Comparison of ENCODE assay signal across 2 cellular contexts in the genomic region with DNA sequence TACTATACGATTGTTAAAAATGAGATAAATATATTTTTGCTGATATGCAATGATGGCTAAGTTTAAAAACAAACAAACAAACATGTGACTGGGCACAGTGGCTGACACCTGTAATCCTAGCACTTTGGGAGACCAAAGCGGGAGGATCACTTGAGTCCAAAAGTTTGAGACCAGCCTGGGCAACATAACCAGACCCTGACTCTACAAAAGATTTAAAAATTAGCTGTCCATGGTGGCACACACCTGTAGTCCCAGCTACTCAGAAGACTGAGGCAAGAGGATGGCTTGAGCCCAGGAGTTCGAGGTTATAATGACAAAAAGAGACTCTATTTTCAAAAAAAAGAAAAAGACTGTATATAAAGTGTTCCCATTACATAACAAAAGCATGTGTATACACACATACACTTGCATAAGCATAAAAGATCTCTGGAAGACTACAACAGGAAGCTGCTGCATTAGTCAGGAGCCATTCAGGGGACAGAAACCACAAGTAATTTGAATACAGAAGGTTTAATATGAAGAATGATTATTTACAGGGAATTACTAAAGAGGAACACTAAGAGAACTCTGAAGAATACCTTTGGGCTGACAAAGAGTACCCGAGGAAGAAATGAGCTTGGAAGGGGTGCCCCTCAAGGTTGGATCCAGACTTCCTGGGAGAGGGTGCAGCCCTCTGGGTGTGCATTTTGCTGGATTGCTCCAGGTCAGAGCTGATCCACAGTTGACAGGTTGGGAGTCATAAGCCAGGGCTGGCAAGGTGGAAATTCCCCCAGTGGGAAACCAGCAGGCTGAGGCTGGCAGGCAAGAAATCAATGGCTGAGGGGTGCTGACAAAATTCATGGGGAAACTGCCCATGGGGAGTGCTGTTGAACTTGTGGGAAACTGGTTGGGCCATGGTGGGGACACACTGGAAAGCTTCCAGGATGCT.
TF ChIP-seq lines count a peak whose summit lies in the region.

No MANE protein-coding gene starts in this region.

TF ChIP-seq in A549, 52 proteins besides CTCF, POLR2A, EP300 and RAD21:
- TF ChIP-seq ATOH8 (CRISPR knock-in tag; IDR thresholded peaks at IDR 0.05; ENCODE audit: low read depth) (no peak), HOXA7 (CRISPR knock-in tag; IDR thresholded peaks at IDR 0.05) (no peak), HES2 (IDR thresholded peaks at IDR 0.05) (no peak), BHLHE40 (IDR thresholded peaks at IDR 0.05; ENCODE audit: low read depth, low read length) (no peak), POLR2AphosphoS2 (conservative IDR thresholded peaks at IDR 0.05; ENCODE audit: low read length) (no peak), FOXS1 (CRISPR knock-in tag; IDR thresholded peaks at IDR 0.05) (no peak), ELK1 (IDR thresholded peaks at IDR 0.05; ENCODE audit: low read depth, low read length) (no peak), BCL3 (IDR thresholded peaks at IDR 0.05) (no peak), CHD2 (IDR thresholded peaks at IDR 0.05; ENCODE audit: low read length, partially characterized antibody) (no peak)
- TF ChIP-seq, protein P1, sequence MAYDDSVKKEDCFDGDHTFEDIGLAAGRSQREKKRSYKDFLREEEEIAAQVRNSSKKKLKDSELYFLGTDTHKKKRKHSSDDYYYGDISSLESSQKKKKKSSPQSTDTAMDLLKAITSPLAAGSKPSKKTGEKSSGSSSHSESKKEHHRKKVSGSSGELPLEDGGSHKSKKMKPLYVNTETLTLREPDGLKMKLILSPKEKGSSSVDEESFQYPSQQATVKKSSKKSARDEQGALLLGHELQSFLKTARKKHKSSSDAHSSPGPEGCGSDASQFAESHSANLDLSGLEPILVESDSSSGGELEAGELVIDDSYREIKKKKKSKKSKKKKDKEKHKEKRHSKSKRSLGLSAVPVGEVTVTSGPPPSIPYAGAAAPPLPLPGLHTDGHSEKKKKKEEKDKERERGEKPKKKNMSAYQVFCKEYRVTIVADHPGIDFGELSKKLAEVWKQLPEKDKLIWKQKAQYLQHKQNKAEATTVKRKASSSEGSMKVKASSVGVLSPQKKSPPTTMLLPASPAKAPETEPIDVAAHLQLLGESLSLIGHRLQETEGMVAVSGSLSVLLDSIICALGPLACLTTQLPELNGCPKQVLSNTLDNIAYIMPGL (CRISPR knock-in tag; IDR thresholded peaks at IDR 0.05; ENCODE audit: borderline replicate concordance), result no peak

TF ChIP-seq in GM23338, 12 proteins besides CTCF, POLR2A, EP300 and RAD21:
- no peak for TF ChIP-seq EZH2 (IDR thresholded peaks at IDR 0.05; ENCODE audit: low read depth, unreplicated experiment)
- TF ChIP-seq, protein P2, sequence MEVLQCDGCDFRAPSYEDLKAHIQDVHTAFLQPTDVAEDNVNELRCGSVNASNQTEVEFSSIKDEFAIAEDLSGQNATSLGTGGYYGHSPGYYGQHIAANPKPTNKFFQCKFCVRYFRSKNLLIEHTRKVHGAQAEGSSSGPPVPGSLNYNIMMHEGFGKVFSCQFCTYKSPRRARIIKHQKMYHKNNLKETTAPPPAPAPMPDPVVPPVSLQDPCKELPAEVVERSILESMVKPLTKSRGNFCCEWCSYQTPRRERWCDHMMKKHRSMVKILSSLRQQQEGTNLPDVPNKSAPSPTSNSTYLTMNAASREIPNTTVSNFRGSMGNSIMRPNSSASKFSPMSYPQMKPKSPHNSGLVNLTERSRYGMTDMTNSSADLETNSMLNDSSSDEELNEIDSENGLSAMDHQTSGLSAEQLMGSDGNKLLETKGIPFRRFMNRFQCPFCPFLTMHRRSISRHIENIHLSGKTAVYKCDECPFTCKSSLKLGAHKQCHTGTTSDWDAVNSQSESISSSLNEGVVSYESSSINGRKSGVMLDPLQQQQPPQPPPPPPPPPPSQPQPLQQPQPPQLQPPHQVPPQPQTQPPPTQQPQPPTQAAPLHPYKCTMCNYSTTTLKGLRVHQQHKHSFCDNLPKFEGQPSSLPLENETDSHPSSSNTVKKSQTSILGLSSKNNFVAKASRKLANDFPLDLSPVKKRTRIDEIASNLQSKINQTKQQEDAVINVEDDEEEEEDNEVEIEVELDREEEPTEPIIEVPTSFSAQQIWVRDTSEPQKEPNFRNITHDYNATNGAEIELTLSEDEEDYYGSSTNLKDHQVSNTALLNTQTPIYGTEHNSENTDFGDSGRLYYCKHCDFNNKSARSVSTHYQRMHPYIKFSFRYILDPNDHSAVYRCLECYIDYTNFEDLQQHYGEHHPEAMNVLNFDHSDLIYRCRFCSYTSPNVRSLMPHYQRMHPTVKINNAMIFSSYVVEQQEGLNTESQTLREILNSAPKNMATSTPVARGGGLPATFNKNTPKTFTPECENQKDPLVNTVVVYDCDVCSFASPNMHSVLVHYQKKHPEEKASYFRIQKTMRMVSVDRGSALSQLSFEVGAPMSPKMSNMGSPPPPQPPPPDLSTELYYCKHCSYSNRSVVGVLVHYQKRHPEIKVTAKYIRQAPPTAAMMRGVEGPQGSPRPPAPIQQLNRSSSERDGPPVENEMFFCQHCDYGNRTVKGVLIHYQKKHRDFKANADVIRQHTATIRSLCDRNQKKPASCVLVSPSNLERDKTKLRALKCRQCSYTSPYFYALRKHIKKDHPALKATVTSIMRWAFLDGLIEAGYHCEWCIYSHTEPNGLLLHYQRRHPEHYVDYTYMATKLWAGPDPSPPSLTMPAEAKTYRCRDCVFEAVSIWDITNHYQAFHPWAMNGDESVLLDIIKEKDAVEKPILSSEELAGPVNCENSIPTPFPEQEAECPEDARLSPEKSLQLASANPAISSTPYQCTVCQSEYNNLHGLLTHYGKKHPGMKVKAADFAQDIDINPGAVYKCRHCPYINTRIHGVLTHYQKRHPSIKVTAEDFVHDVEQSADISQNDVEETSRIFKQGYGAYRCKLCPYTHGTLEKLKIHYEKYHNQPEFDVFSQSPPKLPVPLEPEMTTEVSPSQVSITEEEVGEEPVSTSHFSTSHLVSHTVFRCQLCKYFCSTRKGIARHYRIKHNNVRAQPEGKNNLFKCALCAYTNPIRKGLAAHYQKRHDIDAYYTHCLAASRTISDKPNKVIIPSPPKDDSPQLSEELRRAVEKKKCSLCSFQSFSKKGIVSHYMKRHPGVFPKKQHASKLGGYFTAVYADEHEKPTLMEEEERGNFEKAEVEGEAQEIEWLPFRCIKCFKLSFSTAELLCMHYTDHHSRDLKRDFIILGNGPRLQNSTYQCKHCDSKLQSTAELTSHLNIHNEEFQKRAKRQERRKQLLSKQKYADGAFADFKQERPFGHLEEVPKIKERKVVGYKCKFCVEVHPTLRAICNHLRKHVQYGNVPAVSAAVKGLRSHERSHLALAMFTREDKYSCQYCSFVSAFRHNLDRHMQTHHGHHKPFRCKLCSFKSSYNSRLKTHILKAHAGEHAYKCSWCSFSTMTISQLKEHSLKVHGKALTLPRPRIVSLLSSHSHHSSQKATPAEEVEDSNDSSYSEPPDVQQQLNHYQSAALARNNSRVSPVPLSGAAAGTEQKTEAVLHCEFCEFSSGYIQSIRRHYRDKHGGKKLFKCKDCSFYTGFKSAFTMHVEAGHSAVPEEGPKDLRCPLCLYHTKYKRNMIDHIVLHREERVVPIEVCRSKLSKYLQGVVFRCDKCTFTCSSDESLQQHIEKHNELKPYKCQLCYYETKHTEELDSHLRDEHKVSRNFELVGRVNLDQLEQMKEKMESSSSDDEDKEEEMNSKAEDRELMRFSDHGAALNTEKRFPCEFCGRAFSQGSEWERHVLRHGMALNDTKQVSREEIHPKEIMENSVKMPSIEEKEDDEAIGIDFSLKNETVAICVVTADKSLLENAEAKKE (CRISPR knock-in tag; IDR thresholded peaks at IDR 0.05), result no peak
- TF ChIP-seq CREB1 (CRISPR knock-in tag; IDR thresholded peaks at IDR 0.05; ENCODE audit: low read depth), result no peak
- no peak for TF ChIP-seq EZH2phosphoT487 (IDR thresholded peaks at IDR 0.05; ENCODE audit: unreplicated experiment)
- TF ChIP-seq, protein P3, sequence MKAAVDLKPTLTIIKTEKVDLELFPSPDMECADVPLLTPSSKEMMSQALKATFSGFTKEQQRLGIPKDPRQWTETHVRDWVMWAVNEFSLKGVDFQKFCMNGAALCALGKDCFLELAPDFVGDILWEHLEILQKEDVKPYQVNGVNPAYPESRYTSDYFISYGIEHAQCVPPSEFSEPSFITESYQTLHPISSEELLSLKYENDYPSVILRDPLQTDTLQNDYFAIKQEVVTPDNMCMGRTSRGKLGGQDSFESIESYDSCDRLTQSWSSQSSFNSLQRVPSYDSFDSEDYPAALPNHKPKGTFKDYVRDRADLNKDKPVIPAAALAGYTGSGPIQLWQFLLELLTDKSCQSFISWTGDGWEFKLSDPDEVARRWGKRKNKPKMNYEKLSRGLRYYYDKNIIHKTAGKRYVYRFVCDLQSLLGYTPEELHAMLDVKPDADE (IDR thresholded peaks at IDR 0.05), result no peak
- TF ChIP-seq POLR2AphosphoS5 (IDR thresholded peaks at IDR 0.05; ENCODE audit: low read depth), result no peak
- no peak for TF ChIP-seq ZNF114 (CRISPR knock-in tag; IDR thresholded peaks at IDR 0.05)
- no peak for TF ChIP-seq NANOG (IDR thresholded peaks at IDR 0.05; ENCODE audit: borderline replicate concordance)
- no peak for TF ChIP-seq ZNF331 (CRISPR knock-in tag; IDR thresholded peaks at IDR 0.05; ENCODE audit: low read depth)
- TF ChIP-seq REST (IDR thresholded peaks at IDR 0.05; ENCODE audit: unreplicated experiment), result no peak
- TF ChIP-seq STAT1 (IDR thresholded peaks at IDR 0.05; ENCODE audit: unreplicated experiment), result no peak
- TF ChIP-seq JUNB (IDR thresholded peaks at IDR 0.05; ENCODE audit: unreplicated experiment), result no peak
TF ChIP-seq in GM23338: peak in this region for 0.
